ENCODE assay signal across 34 cellular contexts in genomic region chr10:127218658-127219057, GRCh38.
"Had no signal": no experiment of that assay in that cellular context is flagged by ENCODE, and none has a peak within 500 bp of the region (broad histone marks: within the 10 kb centered on the region; RNA-seq: fewer than 3 reads in every experiment).

No MANE protein-coding gene starts in this region.

- H3K36me3 ChIP-seq: MG63 had no signal

- H3K27me3 ChIP-seq: MG63 had no signal

- H3K9me3 ChIP-seq: MG63 had no signal

- DNase-seq: Karpas-422, Kasumi-1, MG63, MM.1S, MV-4-11, NCI-H1048, NCI-H1092, NCI-H1092 treated with DMSO at 0.1 percent for 48 hours, NCI-H1105, NCI-H1105 treated with DMSO at 0.1 percent for 48 hours, NCI-H1417, NCI-H1417 treated with DMSO at 0.1 percent for 48 hours, NCI-H1436, NCI-H1436 treated with DMSO at 0.1 percent for 48 hours, NCI-H146, NCI-H1694, NCI-H1694 treated with DMSO at 0.1 percent for 48 hours, NCI-H187, NCI-H187 treated with DMSO at 0.1 percent for 48 hours, NCI-H1930, NCI-H2029, NCI-H2029 treated with DMSO at 0.1 percent for 48 hours, NCI-H2081, NCI-H2081 treated with DMSO at 0.1 percent for 48 hours, NCI-H2107, NCI-H2171, NCI-H2171 treated with DMSO at 0.1 percent for 48 hours, NCI-H2227 treated with DMSO at 0.1 percent for 48 hours, NCI-H226, NCI-H345, NCI-H446, NCI-H446 treated with DMSO at 0.1 percent for 48 hours, NCI-H510A, NCI-H510A treated with DMSO at 0.1 percent for 48 hours had no signal

- H3K4me3 ChIP-seq: MG63 had no signal
